Comparison of ENCODE assay signal across 1 cellular context in the genomic region with DNA sequence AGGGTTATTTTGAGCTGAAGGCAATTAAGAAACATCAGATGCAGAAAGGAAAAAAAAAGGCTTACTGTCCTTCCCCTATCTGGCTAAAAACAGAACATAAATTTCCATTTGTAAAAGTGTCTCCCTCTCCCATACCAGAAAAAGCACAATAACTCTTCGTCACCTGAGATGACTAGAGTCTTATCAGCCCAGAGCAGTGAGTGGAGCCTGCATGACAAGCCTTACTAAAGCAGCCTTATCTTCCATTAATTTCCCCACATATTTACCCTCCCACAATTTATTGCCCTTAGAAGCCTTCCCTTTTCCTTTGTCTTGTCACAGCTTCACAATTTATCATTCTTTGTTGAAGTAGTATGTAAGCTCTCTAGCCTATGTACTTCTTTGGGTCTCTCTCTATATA.
TF ChIP-seq lines count a peak whose summit lies in the region.

No MANE protein-coding gene starts in this region.

TF ChIP-seq in K562, 482 proteins besides CTCF, POLR2A, EP300 and RAD21 (continued from another document and continues in another):
- TF ChIP-seq, protein P1, sequence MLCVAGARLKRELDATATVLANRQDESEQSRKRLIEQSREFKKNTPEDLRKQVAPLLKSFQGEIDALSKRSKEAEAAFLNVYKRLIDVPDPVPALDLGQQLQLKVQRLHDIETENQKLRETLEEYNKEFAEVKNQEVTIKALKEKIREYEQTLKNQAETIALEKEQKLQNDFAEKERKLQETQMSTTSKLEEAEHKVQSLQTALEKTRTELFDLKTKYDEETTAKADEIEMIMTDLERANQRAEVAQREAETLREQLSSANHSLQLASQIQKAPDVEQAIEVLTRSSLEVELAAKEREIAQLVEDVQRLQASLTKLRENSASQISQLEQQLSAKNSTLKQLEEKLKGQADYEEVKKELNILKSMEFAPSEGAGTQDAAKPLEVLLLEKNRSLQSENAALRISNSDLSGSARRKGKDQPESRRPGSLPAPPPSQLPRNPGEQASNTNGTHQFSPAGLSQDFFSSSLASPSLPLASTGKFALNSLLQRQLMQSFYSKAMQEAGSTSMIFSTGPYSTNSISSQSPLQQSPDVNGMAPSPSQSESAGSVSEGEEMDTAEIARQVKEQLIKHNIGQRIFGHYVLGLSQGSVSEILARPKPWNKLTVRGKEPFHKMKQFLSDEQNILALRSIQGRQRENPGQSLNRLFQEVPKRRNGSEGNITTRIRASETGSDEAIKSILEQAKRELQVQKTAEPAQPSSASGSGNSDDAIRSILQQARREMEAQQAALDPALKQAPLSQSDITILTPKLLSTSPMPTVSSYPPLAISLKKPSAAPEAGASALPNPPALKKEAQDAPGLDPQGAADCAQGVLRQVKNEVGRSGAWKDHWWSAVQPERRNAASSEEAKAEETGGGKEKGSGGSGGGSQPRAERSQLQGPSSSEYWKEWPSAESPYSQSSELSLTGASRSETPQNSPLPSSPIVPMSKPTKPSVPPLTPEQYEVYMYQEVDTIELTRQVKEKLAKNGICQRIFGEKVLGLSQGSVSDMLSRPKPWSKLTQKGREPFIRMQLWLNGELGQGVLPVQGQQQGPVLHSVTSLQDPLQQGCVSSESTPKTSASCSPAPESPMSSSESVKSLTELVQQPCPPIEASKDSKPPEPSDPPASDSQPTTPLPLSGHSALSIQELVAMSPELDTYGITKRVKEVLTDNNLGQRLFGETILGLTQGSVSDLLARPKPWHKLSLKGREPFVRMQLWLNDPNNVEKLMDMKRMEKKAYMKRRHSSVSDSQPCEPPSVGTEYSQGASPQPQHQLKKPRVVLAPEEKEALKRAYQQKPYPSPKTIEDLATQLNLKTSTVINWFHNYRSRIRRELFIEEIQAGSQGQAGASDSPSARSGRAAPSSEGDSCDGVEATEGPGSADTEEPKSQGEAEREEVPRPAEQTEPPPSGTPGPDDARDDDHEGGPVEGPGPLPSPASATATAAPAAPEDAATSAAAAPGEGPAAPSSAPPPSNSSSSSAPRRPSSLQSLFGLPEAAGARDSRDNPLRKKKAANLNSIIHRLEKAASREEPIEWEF (CRISPR knock-in tag; IDR thresholded peaks at IDR 0.05) = 0 out of 2 replicates have a peak, but pooled peaks have one; percentile 51
- TF ChIP-seq, protein P2, sequence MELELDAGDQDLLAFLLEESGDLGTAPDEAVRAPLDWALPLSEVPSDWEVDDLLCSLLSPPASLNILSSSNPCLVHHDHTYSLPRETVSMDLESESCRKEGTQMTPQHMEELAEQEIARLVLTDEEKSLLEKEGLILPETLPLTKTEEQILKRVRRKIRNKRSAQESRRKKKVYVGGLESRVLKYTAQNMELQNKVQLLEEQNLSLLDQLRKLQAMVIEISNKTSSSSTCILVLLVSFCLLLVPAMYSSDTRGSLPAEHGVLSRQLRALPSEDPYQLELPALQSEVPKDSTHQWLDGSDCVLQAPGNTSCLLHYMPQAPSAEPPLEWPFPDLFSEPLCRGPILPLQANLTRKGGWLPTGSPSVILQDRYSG (tag; conservative IDR thresholded peaks at IDR 0.05; ENCODE audit: low read depth) = 0 out of 2 replicates have a peak, but pooled peaks have one; percentile 50
- TF ChIP-seq GATAD2A (IDR thresholded peaks at IDR 0.05) = no peak; the same call in 1 of the 2 replicates
- TF ChIP-seq RB1 (IDR thresholded peaks at IDR 0.05; ENCODE audit: low read depth) = 0 out of 2 replicates have a peak, but pooled peaks have one; percentile 21
- peak in 1 of 2 experiments; percentile 89; a peak in 2 of 4 replicates for TF ChIP-seq MCM7 (IDR thresholded peaks at IDR 0.05)
- TF ChIP-seq SMAD4 (CRISPR knock-in tag; conservative IDR thresholded peaks at IDR 0.05) = peak; percentile 74
- TF ChIP-seq CAMTA2 (CRISPR knock-in tag; conservative IDR thresholded peaks at IDR 0.05) = no peak
- no peak for TF ChIP-seq ELK3 (CRISPR knock-in tag; IDR thresholded peaks at IDR 0.05)
- TF ChIP-seq ARHGAP35 (IDR thresholded peaks at IDR 0.05; ENCODE audit: partially characterized antibody) = no peak
- no peak for TF ChIP-seq SMAD1 (IDR thresholded peaks at IDR 0.05; ENCODE audit: low read depth, low read length, partially characterized antibody)
- TF ChIP-seq, protein P3, sequence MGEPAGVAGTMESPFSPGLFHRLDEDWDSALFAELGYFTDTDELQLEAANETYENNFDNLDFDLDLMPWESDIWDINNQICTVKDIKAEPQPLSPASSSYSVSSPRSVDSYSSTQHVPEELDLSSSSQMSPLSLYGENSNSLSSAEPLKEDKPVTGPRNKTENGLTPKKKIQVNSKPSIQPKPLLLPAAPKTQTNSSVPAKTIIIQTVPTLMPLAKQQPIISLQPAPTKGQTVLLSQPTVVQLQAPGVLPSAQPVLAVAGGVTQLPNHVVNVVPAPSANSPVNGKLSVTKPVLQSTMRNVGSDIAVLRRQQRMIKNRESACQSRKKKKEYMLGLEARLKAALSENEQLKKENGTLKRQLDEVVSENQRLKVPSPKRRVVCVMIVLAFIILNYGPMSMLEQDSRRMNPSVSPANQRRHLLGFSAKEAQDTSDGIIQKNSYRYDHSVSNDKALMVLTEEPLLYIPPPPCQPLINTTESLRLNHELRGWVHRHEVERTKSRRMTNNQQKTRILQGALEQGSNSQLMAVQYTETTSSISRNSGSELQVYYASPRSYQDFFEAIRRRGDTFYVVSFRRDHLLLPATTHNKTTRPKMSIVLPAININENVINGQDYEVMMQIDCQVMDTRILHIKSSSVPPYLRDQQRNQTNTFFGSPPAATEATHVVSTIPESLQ (CRISPR knock-in tag; IDR thresholded peaks at IDR 0.05) = no peak
- TF ChIP-seq, protein P4, sequence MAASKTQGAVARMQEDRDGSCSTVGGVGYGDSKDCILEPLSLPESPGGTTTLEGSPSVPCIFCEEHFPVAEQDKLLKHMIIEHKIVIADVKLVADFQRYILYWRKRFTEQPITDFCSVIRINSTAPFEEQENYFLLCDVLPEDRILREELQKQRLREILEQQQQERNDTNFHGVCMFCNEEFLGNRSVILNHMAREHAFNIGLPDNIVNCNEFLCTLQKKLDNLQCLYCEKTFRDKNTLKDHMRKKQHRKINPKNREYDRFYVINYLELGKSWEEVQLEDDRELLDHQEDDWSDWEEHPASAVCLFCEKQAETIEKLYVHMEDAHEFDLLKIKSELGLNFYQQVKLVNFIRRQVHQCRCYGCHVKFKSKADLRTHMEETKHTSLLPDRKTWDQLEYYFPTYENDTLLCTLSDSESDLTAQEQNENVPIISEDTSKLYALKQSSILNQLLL (CRISPR knock-in tag; IDR thresholded peaks at IDR 0.05; ENCODE audit: borderline replicate concordance) = no peak
- TF ChIP-seq ZBTB12 (CRISPR knock-in tag; IDR thresholded peaks at IDR 0.05) = 0 out of 2 replicates have a peak, but pooled peaks have one; percentile 25
- TF ChIP-seq SRSF7 (optimal IDR thresholded peaks at IDR 0.05; ENCODE audit: low read depth, low read length) = no peak
- TF ChIP-seq CEBPB (tag; IDR thresholded peaks at IDR 0.05) = peak; percentile 40; the same call in 1 of the 2 replicates
- TF ChIP-seq MTA3 (IDR thresholded peaks at IDR 0.05; ENCODE audit: borderline replicate concordance) = peak; percentile 79; the same call in 1 of the 2 replicates
- TF ChIP-seq MAFF (IDR thresholded peaks at IDR 0.05; ENCODE audit: low read length) = peak; percentile 64; the same call in 1 of the 2 replicates
- no peak for TF ChIP-seq THRAP3 (IDR thresholded peaks at IDR 0.05; ENCODE audit: borderline replicate concordance)
- TF ChIP-seq RBFOX2 (IDR thresholded peaks at IDR 0.05; ENCODE audit: low read depth, low read length) = no peak
- TF ChIP-seq HMGN3 (IDR thresholded peaks at IDR 0.05; ENCODE audit: borderline replicate concordance, extremely low read depth, insufficient read length, low read depth, low read length) = peak; percentile 87
- TF ChIP-seq, protein P5, sequence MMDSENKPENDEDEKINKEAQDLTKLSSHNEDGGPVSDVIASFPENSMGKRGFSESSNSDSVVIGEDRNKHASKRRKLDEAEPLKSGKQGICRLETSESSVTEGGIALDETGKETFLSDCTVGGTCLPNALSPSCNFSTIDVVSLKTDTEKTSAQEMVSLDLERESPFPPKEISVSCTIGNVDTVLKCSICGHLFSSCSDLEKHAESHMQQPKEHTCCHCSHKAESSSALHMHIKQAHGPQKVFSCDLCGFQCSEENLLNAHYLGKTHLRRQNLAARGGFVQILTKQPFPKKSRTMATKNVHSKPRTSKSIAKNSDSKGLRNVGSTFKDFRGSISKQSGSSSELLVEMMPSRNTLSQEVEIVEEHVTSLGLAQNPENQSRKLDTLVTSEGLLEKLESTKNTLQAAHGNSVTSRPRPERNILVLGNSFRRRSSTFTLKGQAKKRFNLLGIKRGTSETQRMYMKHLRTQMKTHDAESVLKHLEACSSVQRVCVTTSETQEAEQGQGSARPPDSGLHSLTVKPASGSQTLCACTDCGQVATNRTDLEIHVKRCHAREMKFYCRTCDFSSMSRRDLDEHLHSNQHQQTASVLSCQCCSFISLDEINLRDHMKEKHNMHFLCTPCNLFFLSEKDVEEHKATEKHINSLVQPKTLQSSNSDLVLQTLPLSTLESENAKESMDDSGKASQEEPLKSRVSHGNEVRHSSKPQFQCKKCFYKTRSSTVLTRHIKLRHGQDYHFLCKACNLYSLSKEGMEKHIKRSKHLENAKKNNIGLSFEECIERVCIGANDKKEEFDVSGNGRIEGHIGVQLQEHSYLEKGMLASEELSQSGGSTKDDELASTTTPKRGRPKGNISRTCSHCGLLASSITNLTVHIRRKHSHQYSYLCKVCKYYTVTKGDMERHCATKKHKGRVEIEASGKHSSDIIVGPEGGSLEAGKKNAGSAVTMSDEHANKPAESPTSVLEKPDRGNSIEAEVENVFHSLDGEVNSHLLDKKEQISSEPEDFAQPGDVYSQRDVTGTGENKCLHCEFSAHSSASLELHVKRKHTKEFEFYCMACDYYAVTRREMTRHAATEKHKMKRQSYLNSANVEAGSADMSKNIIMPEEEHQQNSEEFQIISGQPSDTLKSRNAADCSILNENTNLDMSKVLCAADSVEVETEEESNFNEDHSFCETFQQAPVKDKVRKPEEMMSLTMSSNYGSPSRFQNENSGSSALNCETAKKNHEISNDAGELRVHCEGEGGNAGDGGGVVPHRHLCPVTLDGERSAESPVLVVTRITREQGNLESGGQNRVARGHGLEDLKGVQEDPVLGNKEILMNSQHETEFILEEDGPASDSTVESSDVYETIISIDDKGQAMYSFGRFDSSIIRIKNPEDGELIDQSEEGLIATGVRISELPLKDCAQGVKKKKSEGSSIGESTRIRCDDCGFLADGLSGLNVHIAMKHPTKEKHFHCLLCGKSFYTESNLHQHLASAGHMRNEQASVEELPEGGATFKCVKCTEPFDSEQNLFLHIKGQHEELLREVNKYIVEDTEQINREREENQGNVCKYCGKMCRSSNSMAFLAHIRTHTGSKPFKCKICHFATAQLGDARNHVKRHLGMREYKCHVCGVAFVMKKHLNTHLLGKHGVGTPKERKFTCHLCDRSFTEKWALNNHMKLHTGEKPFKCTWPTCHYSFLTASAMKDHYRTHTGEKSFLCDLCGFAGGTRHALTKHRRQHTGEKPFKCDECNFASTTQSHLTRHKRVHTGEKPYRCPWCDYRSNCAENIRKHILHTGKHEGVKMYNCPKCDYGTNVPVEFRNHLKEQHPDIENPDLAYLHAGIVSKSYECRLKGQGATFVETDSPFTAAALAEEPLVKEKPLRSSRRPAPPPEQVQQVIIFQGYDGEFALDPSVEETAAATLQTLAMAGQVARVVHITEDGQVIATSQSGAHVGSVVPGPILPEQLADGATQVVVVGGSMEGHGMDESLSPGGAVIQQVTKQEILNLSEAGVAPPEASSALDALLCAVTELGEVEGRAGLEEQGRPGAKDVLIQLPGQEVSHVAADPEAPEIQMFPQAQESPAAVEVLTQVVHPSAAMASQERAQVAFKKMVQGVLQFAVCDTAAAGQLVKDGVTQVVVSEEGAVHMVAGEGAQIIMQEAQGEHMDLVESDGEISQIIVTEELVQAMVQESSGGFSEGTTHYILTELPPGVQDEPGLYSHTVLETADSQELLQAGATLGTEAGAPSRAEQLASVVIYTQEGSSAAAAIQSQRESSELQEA (IDR thresholded peaks at IDR 0.05; ENCODE audit: low read depth) = no peak
- no peak for TF ChIP-seq ZC3H11A (IDR thresholded peaks at IDR 0.05; ENCODE audit: low read depth, low read length)
- TF ChIP-seq U2AF2 (optimal IDR thresholded peaks at IDR 0.05; ENCODE audit: low read depth, low read length) = no peak
- TF ChIP-seq ZNF143 (CRISPR knock-in tag; IDR thresholded peaks at IDR 0.05) = no peak
- TF ChIP-seq ADNP (tag; IDR thresholded peaks at IDR 0.05) = no peak
- TF ChIP-seq TAF7 (tag; IDR thresholded peaks at IDR 0.05) = no peak
- TF ChIP-seq BRCA1 (IDR thresholded peaks at IDR 0.05) = no peak
- no peak for TF ChIP-seq BRCA1 (CRISPR knock-in tag; IDR thresholded peaks at IDR 0.05)
- TF ChIP-seq PHF21A (IDR thresholded peaks at IDR 0.05; ENCODE audit: borderline replicate concordance, low read depth) = no peak
- peak; percentile 83 for TF ChIP-seq CREM (IDR thresholded peaks at IDR 0.05; ENCODE audit: low read depth)
- no peak for TF ChIP-seq ZNF589 (CRISPR knock-in tag; IDR thresholded peaks at IDR 0.05; ENCODE audit: low read depth)
- TF ChIP-seq TAF9B (IDR thresholded peaks at IDR 0.05; ENCODE audit: partially characterized antibody) = peak; percentile 45
- TF ChIP-seq TEAD1 (CRISPR knock-in tag; IDR thresholded peaks at IDR 0.05) = no peak
- TF ChIP-seq, protein P6, sequence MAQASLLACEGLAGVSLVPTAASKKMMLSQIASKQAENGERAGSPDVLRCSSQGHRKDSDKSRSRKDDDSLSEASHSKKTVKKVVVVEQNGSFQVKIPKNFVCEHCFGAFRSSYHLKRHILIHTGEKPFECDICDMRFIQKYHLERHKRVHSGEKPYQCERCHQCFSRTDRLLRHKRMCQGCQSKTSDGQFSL (CRISPR knock-in tag; IDR thresholded peaks at IDR 0.05) = no peak
- TF ChIP-seq, protein P6 (tag; IDR thresholded peaks at IDR 0.05) = no peak
- no peak for TF ChIP-seq SIX5 (IDR thresholded peaks at IDR 0.05; ENCODE audit: borderline replicate concordance in 1 of 2, insufficient read depth in 1 of 2, low read depth in 1 of 2, low read length in 2 of 2)
